ENCODE assay signal across 1 cellular context in the genomic region with DNA sequence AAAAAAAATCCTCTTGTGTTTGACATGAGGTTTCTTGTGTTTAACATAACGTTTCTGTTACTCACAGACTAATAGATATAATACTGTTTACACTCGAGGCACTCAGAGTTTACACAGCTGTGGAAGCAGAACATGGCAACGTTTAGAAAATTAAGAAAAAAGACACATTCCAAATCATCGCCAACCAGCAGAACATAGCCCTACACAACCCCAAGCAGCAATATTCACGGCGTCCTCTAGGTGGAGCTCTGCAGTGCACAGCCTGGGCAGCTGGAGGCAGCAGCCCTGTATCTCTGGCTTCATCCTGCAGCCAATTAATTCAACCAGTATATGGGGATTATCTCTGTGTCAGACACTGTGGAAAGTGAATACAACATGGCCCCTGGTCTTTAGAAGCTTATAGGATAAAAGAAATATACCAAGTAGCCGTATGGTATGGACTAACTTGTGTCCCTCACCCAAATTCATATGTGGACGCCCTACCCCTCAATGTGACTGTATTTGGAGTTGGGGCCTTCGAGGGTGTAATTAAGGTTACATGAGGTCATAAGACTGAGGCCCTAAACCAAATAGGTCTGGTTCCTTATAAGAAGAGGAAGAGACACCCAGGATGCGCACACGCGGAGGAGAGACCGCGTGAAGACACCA.
TF ChIP-seq lines count a peak whose summit lies in the region.

No MANE protein-coding gene starts in this region.

TF ChIP-seq in WTC11, 78 proteins besides CTCF, POLR2A, EP300 and RAD21 (continued from another document):
- TF ChIP-seq, protein P1, sequence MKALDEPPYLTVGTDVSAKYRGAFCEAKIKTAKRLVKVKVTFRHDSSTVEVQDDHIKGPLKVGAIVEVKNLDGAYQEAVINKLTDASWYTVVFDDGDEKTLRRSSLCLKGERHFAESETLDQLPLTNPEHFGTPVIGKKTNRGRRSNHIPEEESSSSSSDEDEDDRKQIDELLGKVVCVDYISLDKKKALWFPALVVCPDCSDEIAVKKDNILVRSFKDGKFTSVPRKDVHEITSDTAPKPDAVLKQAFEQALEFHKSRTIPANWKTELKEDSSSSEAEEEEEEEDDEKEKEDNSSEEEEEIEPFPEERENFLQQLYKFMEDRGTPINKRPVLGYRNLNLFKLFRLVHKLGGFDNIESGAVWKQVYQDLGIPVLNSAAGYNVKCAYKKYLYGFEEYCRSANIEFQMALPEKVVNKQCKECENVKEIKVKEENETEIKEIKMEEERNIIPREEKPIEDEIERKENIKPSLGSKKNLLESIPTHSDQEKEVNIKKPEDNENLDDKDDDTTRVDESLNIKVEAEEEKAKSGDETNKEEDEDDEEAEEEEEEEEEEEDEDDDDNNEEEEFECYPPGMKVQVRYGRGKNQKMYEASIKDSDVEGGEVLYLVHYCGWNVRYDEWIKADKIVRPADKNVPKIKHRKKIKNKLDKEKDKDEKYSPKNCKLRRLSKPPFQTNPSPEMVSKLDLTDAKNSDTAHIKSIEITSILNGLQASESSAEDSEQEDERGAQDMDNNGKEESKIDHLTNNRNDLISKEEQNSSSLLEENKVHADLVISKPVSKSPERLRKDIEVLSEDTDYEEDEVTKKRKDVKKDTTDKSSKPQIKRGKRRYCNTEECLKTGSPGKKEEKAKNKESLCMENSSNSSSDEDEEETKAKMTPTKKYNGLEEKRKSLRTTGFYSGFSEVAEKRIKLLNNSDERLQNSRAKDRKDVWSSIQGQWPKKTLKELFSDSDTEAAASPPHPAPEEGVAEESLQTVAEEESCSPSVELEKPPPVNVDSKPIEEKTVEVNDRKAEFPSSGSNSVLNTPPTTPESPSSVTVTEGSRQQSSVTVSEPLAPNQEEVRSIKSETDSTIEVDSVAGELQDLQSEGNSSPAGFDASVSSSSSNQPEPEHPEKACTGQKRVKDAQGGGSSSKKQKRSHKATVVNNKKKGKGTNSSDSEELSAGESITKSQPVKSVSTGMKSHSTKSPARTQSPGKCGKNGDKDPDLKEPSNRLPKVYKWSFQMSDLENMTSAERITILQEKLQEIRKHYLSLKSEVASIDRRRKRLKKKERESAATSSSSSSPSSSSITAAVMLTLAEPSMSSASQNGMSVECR (CRISPR knock-in tag; IDR thresholded peaks at IDR 0.05; ENCODE audit: borderline replicate concordance): no peak
TF ChIP-seq in WTC11: peak in this region for 0.
